ENCODE assay signal across 16 cellular contexts in the genomic region with DNA sequence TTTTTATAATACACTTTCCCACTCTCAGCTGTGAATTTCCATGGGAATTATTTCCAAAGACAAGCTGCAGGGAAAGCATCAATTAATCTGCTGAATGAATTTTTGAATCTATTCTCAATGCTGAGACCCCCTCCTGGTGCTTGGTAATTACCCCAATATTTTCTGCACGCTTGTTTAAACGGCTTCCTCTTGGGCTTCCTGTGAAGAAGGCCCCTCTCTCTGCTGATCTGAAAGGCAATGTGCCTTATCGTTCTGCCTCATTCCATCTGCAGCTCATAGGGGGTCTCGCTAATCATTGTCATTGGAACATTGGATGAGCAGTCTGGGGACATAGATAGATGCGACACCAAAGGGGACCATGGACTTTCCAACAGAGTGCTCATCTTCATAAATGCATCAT.
"Had no signal": no experiment of that assay in that cellular context is flagged by ENCODE, and none has a peak within 500 bp of the region (broad histone marks: within the 10 kb centered on the region; RNA-seq: fewer than 3 reads in every experiment).

No MANE protein-coding gene starts in this region.

- H3K27ac ChIP-seq: RWPE1 had no signal

- ATAC-seq: Panc1, SK-N-SH treated with all-trans-retinoic acid at 6 μM for 48 hours had no signal

- DNase-seq: KBM-7, MV-4-11, NCI-H1048, NCI-H1105, NCI-H1436, NCI-H187 treated with DMSO at 0.1 percent for 48 hours, NCI-H2107, NCI-H2227 treated with DMSO at 0.1 percent for 48 hours, NCI-H524, NCI-H526 treated with DMSO at 0.1 percent for 48 hours, NCI-H774, SHP77, T-helper 1 cell had no signal
